8 cellular contexts compared by ENCODE assay signal in the genomic region with DNA sequence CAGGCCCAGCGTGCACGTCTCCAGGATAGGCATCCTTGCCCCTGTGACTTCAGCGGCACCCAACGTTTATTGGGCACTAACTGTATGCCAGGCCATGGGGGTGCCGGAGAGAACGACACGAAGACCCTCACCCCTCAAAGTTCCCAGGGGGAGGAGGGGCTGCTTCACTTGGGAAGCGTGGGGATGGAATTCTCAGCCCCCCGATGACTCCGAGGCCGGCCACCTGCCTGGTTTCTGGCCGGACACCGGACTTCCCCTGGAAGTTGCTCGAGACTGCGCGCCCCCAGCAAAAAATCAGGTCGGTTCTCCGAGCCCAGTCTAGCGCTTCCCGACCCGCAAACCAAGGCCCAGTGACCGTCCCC. TPM values are rescaled to one million over a fixed set of nuclear protein-coding genes. Genes with fewer than 3 reads are reported as not detected.
DNase-seq lines count a peak whose midpoint lies in the region; ATAC-seq, FAIRE-seq and TF ChIP-seq lines count a peak whose summit lies in the region.

No MANE protein-coding gene starts in this region.

- H3K9me3 ChIP-seq in left ventricle myocardium inferior (replicated peaks) (no peaks in the 10 kb centered on the region), mononuclear cell (ENCODE audit: low read depth, low read length) (no peaks in the 10 kb centered on the region), aorta (ENCODE audit: control insufficient read depth, low read length) (no peaks in the 10 kb centered on the region)

- H3K27ac ChIP-seq in left ventricle myocardium inferior (replicated peaks) = peak overlapping the region; percentile 99
- H3K27ac ChIP-seq in aorta (ENCODE audit: low read depth in 1 of 2, low read length in 2 of 2) = peak overlapping the region; percentile 1 to 48

- DNase-seq in left ventricle myocardium inferior = no peak
- no peak for DNase-seq in Right ventricle myocardium inferior (ENCODE audit: missing footprints)
- no peak for DNase-seq in bronchial epithelial cell (ENCODE audit: low read depth)
- no peak for DNase-seq in aorta
- DNase-seq in AML-193 (lab: John Stamatoyannopoulos, UW) = no peak
- no peak for DNase-seq in pons (ENCODE audit: low spot score)

- TF ChIP-seq CTCF in left ventricle myocardium inferior (IDR thresholded peaks at IDR 0.05; ENCODE audit: borderline replicate concordance) (no peak), bronchial epithelial cell (IDR thresholded peaks at IDR 0.05; ENCODE audit: insufficient read depth, low read length, severe bottlenecking) (no peak)

- intact Hi-C loops in left ventricle myocardium inferior (cut with micrococcal nuclease) (no loop called here), Right ventricle myocardium inferior (cut with DNase I) (loop anchor here (2.0 kb wide), 1 partner anchor 26 kb away; a partner anchor contains a TSS), aorta (cut with DNase I) (loop anchor here (10.0 kb wide), 3 partner anchors 62 to 172 kb away; a partner anchor contains a TSS)

- 0 to 1% methylated on average over 22 of the region's 22 CpGs for WGBS in aorta, 2 donors

- H3K36me3 ChIP-seq in left ventricle myocardium inferior = no peaks in the 10 kb centered on the region
- no peaks in the 10 kb centered on the region for H3K36me3 ChIP-seq in bronchial epithelial cell (ENCODE audit: control insufficient read depth, insufficient read depth, low read length)
- no peaks in the 10 kb centered on the region for H3K36me3 ChIP-seq in aorta (ENCODE audit: control insufficient read depth in 1 of 2, insufficient read depth in 2 of 2, low read length in 1 of 2)

- no peak for ATAC-seq in Right ventricle myocardium inferior
- ATAC-seq in aorta (ENCODE audit: low FRiP score) = no peak
- ATAC-seq in GM19328 (IDR thresholded peaks at IDR 0.05; ENCODE audit: unreplicated experiment) = no peak

- peaks cover 47% of the 10 kb centered on the region for H3K4me1 ChIP-seq in left ventricle myocardium inferior
- peaks cover 27% of the 10 kb centered on the region for H3K4me1 ChIP-seq in mononuclear cell (ENCODE audit: insufficient read depth, low read length)
- H3K4me1 ChIP-seq in aorta (ENCODE audit: control insufficient read depth in 1 of 2, insufficient read depth in 2 of 2, low read length in 2 of 2) = no peaks in the 10 kb centered on the region

- no peak for FAIRE-seq in bronchial epithelial cell (lab: Jason Lieb, UNC)

- H3K4me3 ChIP-seq in left ventricle myocardium inferior (peak overlapping the region; percentile 100), bronchial epithelial cell (ENCODE audit: low read depth, low read length) (peak overlapping the region; percentile 98), mononuclear cell (ENCODE audit: low read length) (peak overlapping the region; percentile 86), aorta (ENCODE audit: low read length in 2 of 2) (peak overlapping the region; percentile 22 to 92)

- H3K27me3 ChIP-seq in left ventricle myocardium inferior (ENCODE audit: low read depth) (no peaks in the 10 kb centered on the region), bronchial epithelial cell (ENCODE audit: control insufficient read depth, insufficient read depth, low read length) (no peaks in the 10 kb centered on the region), mononuclear cell (ENCODE audit: insufficient read depth, low read length) (no peaks in the 10 kb centered on the region), aorta (ENCODE audit: control insufficient read depth in 1 of 2, insufficient read depth in 2 of 2, low read length in 1 of 2) (no peaks in the 10 kb centered on the region)

RNA-seq across cellular contexts. Expression of a gene that starts 0.3 kb away (rescaled TPM):
- total RNA-seq in left ventricle myocardium inferior (44.9 TPM), Right ventricle myocardium inferior (35.0 TPM), bronchial epithelial cell (9.7 and 9.9 TPM in 2 replicates), mononuclear cell (6.0 TPM), aorta (10 to 100 TPM; 33.4 to 36.1 TPM)
- polyA plus RNA-seq in aorta = 10 to 100 TPM; 11.1 to 14.6 TPM

RNA-seq across cellular contexts. Expression of a gene that starts 26.0 kb away (rescaled TPM):
- total RNA-seq in left ventricle myocardium inferior (11.3 TPM), Right ventricle myocardium inferior (9.8 TPM), bronchial epithelial cell (9.5 and 12.4 TPM in 2 replicates), mononuclear cell (3.9 TPM), aorta (10 to 100 TPM in 1 of 2 donors, 1 to 10 TPM in 1; 9.9 to 12.3 TPM)
- 1 to 10 TPM; 4.4 to 5.9 TPM for polyA plus RNA-seq in aorta

RNA-seq across cellular contexts. Expression of a gene that starts 42.8 kb away (rescaled TPM):
- total RNA-seq in left ventricle myocardium inferior (16.4 TPM), Right ventricle myocardium inferior (16.6 TPM), bronchial epithelial cell (29.7 and 40.3 TPM in 2 replicates), mononuclear cell (77.3 TPM), aorta (10 to 100 TPM; 45.7 to 53.2 TPM)
- 10 to 100 TPM; 21.4 to 45.3 TPM for polyA plus RNA-seq in aorta

RNA-seq across cellular contexts. Expression of a gene that starts 50.2 kb away (rescaled TPM):
- total RNA-seq in left ventricle myocardium inferior = 8.1 TPM
- 10.1 TPM for total RNA-seq in Right ventricle myocardium inferior
- total RNA-seq in bronchial epithelial cell = 7.6 and 17.9 TPM in 2 replicates
- 25.2 TPM for total RNA-seq in mononuclear cell
- 10 to 100 TPM; 29.6 to 56.3 TPM for total RNA-seq in aorta
- polyA plus RNA-seq in aorta = 10 to 100 TPM in 1 of 2 donors, 1 to 10 TPM in 1; 9.9 to 87.5 TPM

RNA-seq across cellular contexts. Expression of a gene that starts 59.8 kb away (rescaled TPM):
- total RNA-seq in left ventricle myocardium inferior = 70.7 TPM
- 68.2 TPM for total RNA-seq in Right ventricle myocardium inferior
- total RNA-seq in bronchial epithelial cell = 67.8 and 87.4 TPM in 2 replicates
- total RNA-seq in mononuclear cell = 45.5 TPM
- 10 to 100 TPM; 79.7 to 89.4 TPM for total RNA-seq in aorta
- 10 to 100 TPM; 44.7 to 86.8 TPM for polyA plus RNA-seq in aorta
